Comparison of ENCODE assay signal across 15 cellular contexts in genomic region chr2:8500124-8501054, GRCh38.
DNase-seq lines count a peak whose midpoint lies in the region; ATAC-seq, FAIRE-seq and TF ChIP-seq lines count a peak whose summit lies in the region.
"Had no signal": no experiment of that assay in that cellular context is flagged by ENCODE, and none has a peak within 500 bp of the region (broad histone marks: within the 10 kb centered on the region; RNA-seq: fewer than 3 reads in every experiment).

No MANE protein-coding gene starts in this region.

- DNase-seq in activated CD8-positive, alpha-beta T cell treated with anti-CD3 and anti-CD28 coated beads, Interleukin-2, amount 10 ng/mL, durations not matched to agents 7 days and 5 days, result no peak
- no peak for DNase-seq in activated CD8-positive, alpha-beta T cell treated with anti-CD3 and anti-CD28 coated beads for 36 hours
- peak; percentile 80 for DNase-seq in PC-3
- peak; percentile 75 for DNase-seq in HepG2 (ENCODE audit: low spot score)
- DNase-seq in upper lobe of left lung, result peak in 1 of 2 donors; percentile 54
- no peak for DNase-seq in Peyer's patch
- DNase-seq: activated T-cell treated with anti-CD3 and anti-CD28 coated beads, Interleukin-2, amount 50 U/mL, for 1 hour; central memory CD4-positive, alpha-beta T cell; GDM1; H7; NCI-H1048; retina had no signal

- peak overlapping the region; percentile 60 for H3K4me2 ChIP-seq in PC-3 (ENCODE audit: low read length)
- peak overlapping the region; percentile 14 for H3K4me2 ChIP-seq in HepG2 (ENCODE audit: low read depth, low read length)

- peak overlapping the region; percentile 55 for H3K27ac Mint-ChIP-seq in activated CD8-positive, alpha-beta T cell treated with anti-CD3 and anti-CD28 coated beads, Interleukin-2, amount 10 ng/mL, durations not matched to agents 7 days and 5 days
- no peak overlapping the region for H3K27ac Mint-ChIP-seq in activated CD8-positive, alpha-beta T cell treated with anti-CD3 and anti-CD28 coated beads for 36 hours

- no peak for TF ChIP-seq CTCF in activated CD8-positive, alpha-beta T cell treated with anti-CD3 and anti-CD28 coated beads for 36 hours (IDR thresholded peaks at IDR 0.05)
- TF ChIP-seq CTCF in PC-3 (conservative IDR thresholded peaks at IDR 0.05; ENCODE audit: low read depth, low read length), result no peak
- no peak for TF ChIP-seq CTCF in HepG2 (CRISPR knock-in tag; IDR thresholded peaks at IDR 0.05)
- no peak for TF ChIP-seq CTCF in upper lobe of left lung (IDR thresholded peaks at IDR 0.05)
- TF ChIP-seq CTCF in Peyer's patch (IDR thresholded peaks at IDR 0.05), result no peak

- POLR2A ChIA-PET in activated CD8-positive, alpha-beta T cell treated with anti-CD3 and anti-CD28 coated beads, Interleukin-2, amount 10 ng/mL, durations not matched to agents 7 days and 5 days (lab: Charles Lee), result no interaction called here
- POLR2A ChIA-PET in activated CD8-positive, alpha-beta T cell treated with anti-CD3 and anti-CD28 coated beads for 36 hours (lab: Charles Lee), result no interaction called here
- POLR2A ChIA-PET in PC-3 (lab: Charles Lee; ENCODE audit: unreplicated experiment), result interaction anchor here (0.6 kb wide), 2 partner anchors 9 to 78 kb away, joined by 4 to 6 read pairs; no protein-coding TSS in a partner anchor
- POLR2A ChIA-PET in HepG2 (lab: Yijun Ruan, JAX), result interaction anchor here (1.1 kb wide), 1 partner anchor 181 kb away, joined by 7 read pairs; the partner anchor contains the start of gene ID2

- H3K4me1 ChIP-seq in PC-3 (ENCODE audit: insufficient read depth, low read length) (peaks cover 22% of the 10 kb centered on the region), HepG2 (ENCODE audit: insufficient read depth, low read length) (peaks cover 20% of the 10 kb centered on the region), upper lobe of left lung (peaks cover 13 to 31% (median 16%) of the 10 kb centered on the region in 4 donors), Peyer's patch (peaks cover 0 to 19% (median 0%) of the 10 kb centered on the region in 4 donors)

- peak overlapping the region; percentile 18; the same call in 1 of the 2 replicates for H3K4me3 ChIP-seq in PC-3 (ENCODE audit: low read length)
- no peak overlapping the region for H3K4me3 ChIP-seq in HepG2 (replicated peaks in 1 of 3; ENCODE audit: insufficient read depth in 1 of 3, low read depth in 2 of 3, low read length in 3 of 3)
- no peak overlapping the region for H3K4me3 ChIP-seq in upper lobe of left lung
- H3K4me3 ChIP-seq in Peyer's patch, result no peak overlapping the region

- peak in 1 of 2 experiments; percentile 75; a peak in 2 of 4 replicates for TF ChIP-seq EP300 in HepG2 (IDR thresholded peaks at IDR 0.05; ENCODE audit: low read depth in 2 of 2, low read length in 2 of 2)
- no peak for TF ChIP-seq EP300 in HepG2 (CRISPR knock-in tag; IDR thresholded peaks at IDR 0.05; ENCODE audit: borderline replicate concordance)
- no peak for TF ChIP-seq EP300 in upper lobe of left lung (IDR thresholded peaks at IDR 0.05)

- ATAC-seq in activated CD8-positive, alpha-beta T cell treated with anti-CD3 and anti-CD28 coated beads, Interleukin-2, amount 10 ng/mL, durations not matched to agents 7 days and 5 days, result no peak
- ATAC-seq in activated CD8-positive, alpha-beta T cell treated with anti-CD3 and anti-CD28 coated beads for 36 hours, result no peak
- ATAC-seq in PC-3 (peak; percentile 97), HepG2 (peak; percentile 86), upper lobe of left lung (ENCODE audit: low FRiP score in 2 of 2) (peak; percentile 14 to 68), GM21529 (IDR thresholded peaks at IDR 0.05; ENCODE audit: unreplicated experiment) (no peak), GM21423 (IDR thresholded peaks at IDR 0.05; ENCODE audit: unreplicated experiment) (no peak)

- peaks cover 25% of the 10 kb centered on the region for H3K4me1 Mint-ChIP-seq in activated CD8-positive, alpha-beta T cell treated with anti-CD3 and anti-CD28 coated beads, Interleukin-2, amount 10 ng/mL, durations not matched to agents 7 days and 5 days (ENCODE audit: low read depth)
- H3K4me1 Mint-ChIP-seq in activated CD8-positive, alpha-beta T cell treated with anti-CD3 and anti-CD28 coated beads for 36 hours (ENCODE audit: low read depth), result peaks cover 4% of the 10 kb centered on the region

- H3K9ac ChIP-seq in PC-3 (ENCODE audit: low read length) (no peak overlapping the region), HepG2 (ENCODE audit: insufficient read depth, low read depth, low read length) (no peak overlapping the region)

- H3K27me3 Mint-ChIP-seq in activated CD8-positive, alpha-beta T cell treated with anti-CD3 and anti-CD28 coated beads, Interleukin-2, amount 10 ng/mL, durations not matched to agents 7 days and 5 days (ENCODE audit: low read depth), result peaks cover 2% of the 10 kb centered on the region
- H3K27me3 Mint-ChIP-seq in activated CD8-positive, alpha-beta T cell treated with anti-CD3 and anti-CD28 coated beads for 36 hours, result no peaks in the 10 kb centered on the region

- H3K9me3 ChIP-seq in PC-3 (ENCODE audit: low read length) (no peaks in the 10 kb centered on the region), HepG2 (ENCODE audit: low read length) (no peaks in the 10 kb centered on the region), upper lobe of left lung (no peaks in the 10 kb centered on the region), Peyer's patch (no peaks in the 10 kb centered on the region)

- H3K9me2 ChIP-seq in PC-3 (replicated peaks; ENCODE audit: low read length), result no peaks in the 10 kb centered on the region

- TF ChIP-seq POLR2A in HepG2 (IDR thresholded peaks at IDR 0.05; ENCODE audit: insufficient read depth in 1 of 2, low read depth in 2 of 2, low read length in 2 of 2) (no peak), upper lobe of left lung (IDR thresholded peaks at IDR 0.05) (no peak), Peyer's patch (IDR thresholded peaks at IDR 0.05) (no peak)

- FAIRE-seq in HepG2 (lab: Jason Lieb, UNC), result peak; percentile 85
- FAIRE-seq: frontal cortex had no signal

- 13% methylated on average over 13 of the region's 13 CpGs for WGBS in HepG2 (ENCODE audit: low lambda C conversion rate)
- WGBS in upper lobe of left lung, 2 donors, result 66 to 68% methylated on average over 12 to 13 of the region's 13 CpGs

- H2AFZ ChIP-seq in PC-3 (ENCODE audit: low read length) (peak overlapping the region; percentile 52), HepG2 (ENCODE audit: low read length) (no peak overlapping the region)

- no peak overlapping the region for H3K4me3 Mint-ChIP-seq in activated CD8-positive, alpha-beta T cell treated with anti-CD3 and anti-CD28 coated beads, Interleukin-2, amount 10 ng/mL, durations not matched to agents 7 days and 5 days
- H3K4me3 Mint-ChIP-seq in activated CD8-positive, alpha-beta T cell treated with anti-CD3 and anti-CD28 coated beads for 36 hours, result no peak overlapping the region

- H3K36me3 Mint-ChIP-seq in activated CD8-positive, alpha-beta T cell treated with anti-CD3 and anti-CD28 coated beads, Interleukin-2, amount 10 ng/mL, durations not matched to agents 7 days and 5 days (ENCODE audit: low read depth), result no peaks in the 10 kb centered on the region
- no peaks in the 10 kb centered on the region for H3K36me3 Mint-ChIP-seq in activated CD8-positive, alpha-beta T cell treated with anti-CD3 and anti-CD28 coated beads for 36 hours (ENCODE audit: low read depth)

- no peaks in the 10 kb centered on the region for H4K20me1 ChIP-seq in PC-3 (ENCODE audit: low read length)
- H4K20me1 ChIP-seq in HepG2 (ENCODE audit: insufficient read depth, low read length), result no peaks in the 10 kb centered on the region

- intact Hi-C loops in activated CD8-positive, alpha-beta T cell treated with anti-CD3 and anti-CD28 coated beads for 36 hours (cut with micrococcal nuclease), result no loop called here
- intact Hi-C loops in PC-3 (cut with micrococcal nuclease) (loop anchor here (2.0 kb wide), 1 partner anchor 54 kb away; no protein-coding TSS in a partner anchor), HepG2 (cut with micrococcal nuclease; ENCODE audit: unreplicated experiment) (loop anchor here (5.0 kb wide), 1 partner anchor 88 kb away; no protein-coding TSS in a partner anchor)

- TF ChIP-seq RAD21 in HepG2 (CRISPR knock-in tag; IDR thresholded peaks at IDR 0.05), result no peak

- H3K27ac ChIP-seq in PC-3 (ENCODE audit: low read length) (peak overlapping the region; percentile 42), HepG2 (ENCODE audit: extremely low read length, insufficient read depth, low read length) (no peak overlapping the region), upper lobe of left lung (peak overlapping the region in 2 of 4 donors; percentile 9 to 17), Peyer's patch (peak overlapping the region in 1 of 4 donors; percentile 10)

- H3F3A ChIP-seq in PC-3 (ENCODE audit: low read length, unreplicated experiment), result no peaks in the 10 kb centered on the region

- H3K36me3 ChIP-seq in PC-3 (ENCODE audit: low read depth, low read length) (no peaks in the 10 kb centered on the region), HepG2 (replicated peaks in 1 of 2; ENCODE audit: control insufficient read depth in 1 of 2, insufficient read depth in 2 of 2, low read length in 2 of 2) (no peaks in the 10 kb centered on the region), upper lobe of left lung (no peaks in the 10 kb centered on the region), Peyer's patch (no peaks in the 10 kb centered on the region)

- H3K79me2 ChIP-seq in PC-3 (ENCODE audit: low read length), result no peaks in the 10 kb centered on the region
- no peaks in the 10 kb centered on the region for H3K79me2 ChIP-seq in HepG2 (ENCODE audit: insufficient read depth, low read length)

- H3K9me3 Mint-ChIP-seq in activated CD8-positive, alpha-beta T cell treated with anti-CD3 and anti-CD28 coated beads, Interleukin-2, amount 10 ng/mL, durations not matched to agents 7 days and 5 days (ENCODE audit: insufficient read depth), result no peaks in the 10 kb centered on the region
- no peaks in the 10 kb centered on the region for H3K9me3 Mint-ChIP-seq in activated CD8-positive, alpha-beta T cell treated with anti-CD3 and anti-CD28 coated beads for 36 hours

- BruUV-seq in PC-3 (replicated peaks; lab: Mats Ljungman, UMichigan) (no TSS peak), HepG2 (replicated peaks; lab: Mats Ljungman, UMichigan) (no TSS peak)

- H3K27me3 ChIP-seq in PC-3 (ENCODE audit: low read length), result no peaks in the 10 kb centered on the region
- peaks cover 7 to 58% of the 10 kb centered on the region in 2 experiments; a peak in 3 of 5 replicates for H3K27me3 ChIP-seq in HepG2 (ENCODE audit: control insufficient read depth in 1 of 2, insufficient read depth in 2 of 2, low read length in 2 of 2)
- no peaks in the 10 kb centered on the region for H3K27me3 ChIP-seq in upper lobe of left lung
- no peaks in the 10 kb centered on the region for H3K27me3 ChIP-seq in Peyer's patch

- CTCF ChIA-PET in activated CD8-positive, alpha-beta T cell treated with anti-CD3 and anti-CD28 coated beads, Interleukin-2, amount 10 ng/mL, durations not matched to agents 7 days and 5 days (lab: Charles Lee), result interaction anchor here (0.7 kb wide), 1 partner anchor 23 kb away, joined by 3 read pairs; no protein-coding TSS in a partner anchor
- CTCF ChIA-PET in activated CD8-positive, alpha-beta T cell treated with anti-CD3 and anti-CD28 coated beads for 36 hours (lab: Charles Lee), result no interaction called here
- CTCF ChIA-PET in PC-3 (lab: Charles Lee) (no interaction called here), HepG2 (lab: Yijun Ruan, JAX; ENCODE audit: low intra/inter-chr PET ratio, low total read pairs) (no interaction called here)

- in situ Hi-C loops in HepG2 (cut with HindIII; ENCODE audit: extremely low pct_ligation_motif_present, low pct_unique_long_range_greater_than_20kb), result no loop called here

Comparison
In these comparisons a context has a peak if more than half of its experiments do, and no peak if none do; other contexts are left out.
1. ATAC-seq: peak in PC-3 (single experiment), HepG2 (single experiment) and upper lobe of left lung (2 of 2); none in activated CD8-positive, alpha-beta T cell treated with anti-CD3 and anti-CD28 coated beads, Interleukin-2, amount 10 ng/mL, durations not matched to agents 7 days and 5 days (single experiment), activated CD8-positive, alpha-beta T cell treated with anti-CD3 and anti-CD28 coated beads for 36 hours (single experiment), GM21529 (single experiment) and GM21423 (single experiment).
2. DNase-seq: peak in PC-3 (single experiment) and HepG2 (single experiment); none in activated CD8-positive, alpha-beta T cell treated with anti-CD3 and anti-CD28 coated beads, Interleukin-2, amount 10 ng/mL, durations not matched to agents 7 days and 5 days (single experiment), activated CD8-positive, alpha-beta T cell treated with anti-CD3 and anti-CD28 coated beads for 36 hours (single experiment) and Peyer's patch (0 of 3).
3. POLR2A ChIA-PET loops: an anchor here in PC-3 (0.6 kb wide) and HepG2 (1.1 kb wide); none called in activated CD8-positive, alpha-beta T cell treated with anti-CD3 and anti-CD28 coated beads, Interleukin-2, amount 10 ng/mL, durations not matched to agents 7 days and 5 days and activated CD8-positive, alpha-beta T cell treated with anti-CD3 and anti-CD28 coated beads for 36 hours.